Comparison of ENCODE assay signal across 8 cellular contexts in genomic region chr20:22312744-22313346, GRCh38.
DNase-seq lines count a peak whose midpoint lies in the region; ATAC-seq and TF ChIP-seq lines count a peak whose summit lies in the region.

No MANE protein-coding gene starts in this region.

- H3K4me3 ChIP-seq in BJ (ENCODE audit: low read depth, low read length) (no peak overlapping the region), H7 (ENCODE audit: insufficient read depth, low read depth, low read length) (no peak overlapping the region), thoracic aorta (no peak overlapping the region)

- CTCF ChIA-PET in BJ (lab: Yijun Ruan, JAX) = interaction anchor here (1.4 to 1.6 kb wide), 2 partner anchors 587 to 593 kb away, joined by 3 to 4 read pairs; no protein-coding TSS in a partner anchor

- H3K27me3 ChIP-seq in BJ (ENCODE audit: control insufficient read depth, insufficient read depth, low read length) = no peaks in the 10 kb centered on the region
- no peaks in the 10 kb centered on the region for H3K27me3 ChIP-seq in H7 (ENCODE audit: control insufficient read depth, insufficient read depth, low read length)
- no peaks in the 10 kb centered on the region for H3K27me3 ChIP-seq in thoracic aorta (replicated peaks; ENCODE audit: insufficient read depth)

- POLR2A ChIA-PET in BJ (lab: Charles Lee) = no interaction called here

- no peaks in the 10 kb centered on the region for H3K36me3 ChIP-seq in BJ (ENCODE audit: control insufficient read depth, insufficient read depth, low read length)
- H3K36me3 ChIP-seq in H7 (replicated peaks; ENCODE audit: control insufficient read depth, insufficient read depth, low read length) = no peaks in the 10 kb centered on the region
- no peaks in the 10 kb centered on the region for H3K36me3 ChIP-seq in thoracic aorta

- H3K4me1 ChIP-seq in thoracic aorta (ENCODE audit: control insufficient read depth in 1 of 2, low read depth in 2 of 2) = no peaks in the 10 kb centered on the region

- no peak overlapping the region for H3K27ac ChIP-seq in thoracic aorta

- TF ChIP-seq CTCF in BJ (IDR thresholded peaks at IDR 0.05; ENCODE audit: insufficient read depth, low read depth, low read length) = peak; percentile 62
- TF ChIP-seq CTCF in thoracic aorta (IDR thresholded peaks at IDR 0.05) = peak; percentile 46

- ATAC-seq in thoracic aorta (ENCODE audit: insufficient number of reproducible peaks, low FRiP score, low read depth) = no peak
- ATAC-seq in HG03045 (IDR thresholded peaks at IDR 0.05; ENCODE audit: unreplicated experiment) = no peak

- no peaks in the 10 kb centered on the region for H3K9me3 ChIP-seq in thoracic aorta

- DNase-seq in BJ (ENCODE audit: low read depth) (no peak), H7 (peak; percentile 45), SHP77 treated with DMSO at 0.1 percent for 48 hours (lab: John Stamatoyannopoulos, UW) (peak; percentile 37), hepatic stellate cell (ENCODE audit: low spot score) (peak; percentile 12), thoracic aorta (ENCODE audit: low spot score) (no peak), T-helper 1 cell (no peak)
- DNase-seq in stimulated activated CD8-positive, alpha-beta memory T cell treated with anti-CD3 and anti-CD28 coated beads, Interleukin-4, amount 100 ng/mL, for 48 hours = no peak

Comparison
In these comparisons a context has a peak if more than half of its experiments do, and no peak if none do; other contexts are left out.
1. DNase-seq: peak in H7 (single experiment), SHP77 treated with DMSO at 0.1 percent for 48 hours (single experiment) and hepatic stellate cell (single experiment); none in BJ (single experiment), thoracic aorta (single experiment), T-helper 1 cell (0 of 5) and stimulated activated CD8-positive, alpha-beta memory T cell treated with anti-CD3 and anti-CD28 coated beads, Interleukin-4, amount 100 ng/mL, for 48 hours (single experiment).